Comparison of ENCODE assay signal across 9 cellular contexts in the genomic region with DNA sequence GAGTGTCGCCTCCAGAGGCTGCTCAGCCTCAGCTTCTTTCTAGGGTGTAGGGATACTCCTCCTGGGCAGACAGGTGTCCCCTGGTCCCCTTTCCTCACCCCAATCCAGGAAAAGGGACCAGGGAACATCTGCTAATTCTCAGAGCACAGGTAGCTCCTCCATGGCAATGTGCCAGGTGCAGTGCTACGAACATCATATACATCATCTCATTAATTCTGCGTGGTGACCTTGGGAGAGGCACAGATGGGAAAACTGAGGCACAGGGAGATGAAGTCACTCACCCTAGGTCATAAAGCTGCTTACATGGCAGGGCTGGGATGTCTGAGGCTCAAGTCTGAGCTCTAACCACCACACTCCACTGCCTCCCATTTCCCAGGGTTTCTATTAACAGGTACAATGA. TPM values are rescaled to one million over a fixed set of nuclear protein-coding genes. Genes with fewer than 3 reads are reported as not detected.
A peak's percentile ranks its signal among the peaks of the same experiment; 100 is the strongest.
DNase-seq lines count a peak whose midpoint lies in the region; ATAC-seq and TF ChIP-seq lines count a peak whose summit lies in the region.
"Had no signal": no experiment of that assay in that cellular context is flagged by ENCODE, and none has a peak within 500 bp of the region (broad histone marks: within the 10 kb centered on the region; RNA-seq: fewer than 3 reads in every experiment).

No MANE protein-coding gene starts in this region.

- H3K27ac ChIP-seq in PC-9 (no peak overlapping the region), right cardiac atrium (ENCODE audit: low read length) (peak overlapping the region; percentile 77), smooth muscle cell (ENCODE audit: low read depth) (peak overlapping the region; percentile 94)

- H3K4me3 ChIP-seq in GM12865 (ENCODE audit: low read depth, low read length) (peak overlapping the region; percentile 69), PC-9 (no peak overlapping the region), right cardiac atrium (ENCODE audit: low read length) (no peak overlapping the region), smooth muscle cell (no peak overlapping the region)

- H3K27me3 ChIP-seq in PC-9 (ENCODE audit: insufficient read depth, low read depth) (no peaks in the 10 kb centered on the region), right cardiac atrium (ENCODE audit: control insufficient read depth, insufficient read depth) (no peaks in the 10 kb centered on the region), smooth muscle cell (ENCODE audit: low read depth) (no peaks in the 10 kb centered on the region)

- intact Hi-C loops in PC-9 (cut with micrococcal nuclease; ENCODE audit: unreplicated experiment) = loop anchor here (1.0 to 2.0 kb wide), 2 partner anchors 12 to 17 kb away; partner anchors contain the start of gene HDAC5
- intact Hi-C loops in right cardiac atrium (cut with DNase I) = loop anchor here in 1 of 4 donors (10.0 kb wide), 1 partner anchor 97 kb away; the partner anchor contains the start of gene TMEM101

- H4K20me1 ChIP-seq in PC-9 (ENCODE audit: insufficient read depth) (peaks cover 4% of the 10 kb centered on the region; the same call in 1 of the 2 replicates), smooth muscle cell (ENCODE audit: low read depth) (peaks cover 59% of the 10 kb centered on the region)

- no peak for TF ChIP-seq CTCF in GM12865 (IDR thresholded peaks at IDR 0.05; ENCODE audit: insufficient read depth, low read depth, low read length, missing control alignments)
- no peak for TF ChIP-seq CTCF in PC-9 (conservative IDR thresholded peaks at IDR 0.05)
- no peak for TF ChIP-seq CTCF in smooth muscle cell (IDR thresholded peaks at IDR 0.05; ENCODE audit: borderline replicate concordance, insufficient read depth, poor library complexity, severe bottlenecking)

- H3K9me3 ChIP-seq in PC-9 (ENCODE audit: insufficient read depth, low read depth) = no peaks in the 10 kb centered on the region
- H3K9me3 ChIP-seq in right cardiac atrium (ENCODE audit: control insufficient read depth, low read length) = no peaks in the 10 kb centered on the region
- no peaks in the 10 kb centered on the region for H3K9me3 ChIP-seq in smooth muscle cell (replicated peaks; ENCODE audit: low read depth)

- WGBS in right cardiac atrium = 64% methylated on average over 3 of the region's 3 CpGs
- 98% methylated on average over 3 of the region's 3 CpGs for whole genome bisulfite sequencing in smooth muscle cell (ENCODE audit: low lambda C conversion rate)

- H2AFZ ChIP-seq in PC-9 = no peak overlapping the region
- H2AFZ ChIP-seq in smooth muscle cell (ENCODE audit: low read depth) = no peak overlapping the region

- CTCF ChIA-PET in PC-9 (lab: Charles Lee) = interaction anchor here (0.5 to 0.6 kb wide), 2 partner anchors 12 to 29 kb away, joined by 3 to 5 read pairs; partner anchors contain the start of gene HDAC5

- H3F3A ChIP-seq in PC-9 (ENCODE audit: insufficient read depth, low read depth) (peaks cover 8% of the 10 kb centered on the region; the same call in 1 of the 2 replicates), smooth muscle cell (ENCODE audit: low read depth) (no peaks in the 10 kb centered on the region)

- BruUV-seq in PC-9 (replicated peaks; lab: Mats Ljungman, UMichigan) = no TSS peak

- POLR2A ChIA-PET in PC-9 (lab: Charles Lee; ENCODE audit: unreplicated experiment) = no interaction called here

- DNase-seq in GM12865 (ENCODE audit: low read depth) = no peak
- no peak for DNase-seq in PC-9
- DNase-seq in right cardiac atrium = no peak
- DNase-seq in smooth muscle cell (lab: John Stamatoyannopoulos, UW; ENCODE audit: unreplicated experiment) = no peak
- DNase-seq in SHP77 treated with DMSO at 0.1 percent for 48 hours (lab: John Stamatoyannopoulos, UW) = no peak
- no peak for DNase-seq in UCSD-AML1 (lab: John Stamatoyannopoulos, UW; ENCODE audit: unreplicated experiment)
- no peak for DNase-seq in NCI-H2227 (lab: John Stamatoyannopoulos, UW; ENCODE audit: unreplicated experiment)

- H3K4me1 ChIP-seq in PC-9 (replicated peaks; ENCODE audit: insufficient read depth) (peaks cover 47% of the 10 kb centered on the region), right cardiac atrium (ENCODE audit: control insufficient read depth, insufficient read depth, low read length) (peaks cover 47% of the 10 kb centered on the region), smooth muscle cell (ENCODE audit: low read depth) (peaks cover 25% of the 10 kb centered on the region)

- no peaks in the 10 kb centered on the region for H3K9me2 ChIP-seq in PC-9 (ENCODE audit: insufficient read depth)

- no peak overlapping the region for H3K9ac ChIP-seq in smooth muscle cell (ENCODE audit: low read depth)

- H3K4me2 ChIP-seq in PC-9 (peak overlapping the region; percentile 71; the same call in 1 of the 2 replicates), smooth muscle cell (no peak overlapping the region)

- no peak for ATAC-seq in right cardiac atrium
- no peak for ATAC-seq in HG02798 (IDR thresholded peaks at IDR 0.05; ENCODE audit: poor library complexity, unreplicated experiment)

- H3K36me3 ChIP-seq in PC-9 (ENCODE audit: low read depth) = no peaks in the 10 kb centered on the region
- no peaks in the 10 kb centered on the region for H3K36me3 ChIP-seq in smooth muscle cell (ENCODE audit: low read depth)

- H3K79me2 ChIP-seq in PC-9 (ENCODE audit: low read depth) (no peaks in the 10 kb centered on the region), smooth muscle cell (ENCODE audit: low read depth) (peaks cover 23% of the 10 kb centered on the region)

RNA-seq across cellular contexts. Expression of gene HDAC5, which starts 11.7 kb away (rescaled TPM):
- total RNA-seq in PC-9 (2021) (24.0 and 40.5 TPM in 2 replicates), right cardiac atrium (10 to 100 TPM; 47.9 to 89.2 (median 74.4) TPM), smooth muscle cell (48.7 and 65.3 TPM in 2 replicates)
- polyA plus RNA-seq in right cardiac atrium (72.4 TPM), smooth muscle cell (51.6 and 52.6 TPM in 2 replicates)

RNA-seq across cellular contexts. Expression of gene HROB, which starts 30.0 kb away (rescaled TPM):
- total RNA-seq in PC-9 (2021) = 14.5 and 15.7 TPM in 2 replicates
- 1 to 10 TPM in 1 of 4 donors, under 1 TPM in 3; 0.47 to 1.4 (median 0.76) TPM for total RNA-seq in right cardiac atrium
- polyA plus RNA-seq in right cardiac atrium = 0.38 TPM
- 1.9 and 3.1 TPM in 2 replicates for total RNA-seq in smooth muscle cell
- polyA plus RNA-seq in smooth muscle cell = 3.7 and 4.6 TPM in 2 replicates

RNA-seq across cellular contexts. Expression of gene G6PC3, which starts 41.2 kb away (rescaled TPM):
- total RNA-seq in PC-9 (2021) (69.3 and 70.9 TPM in 2 replicates), right cardiac atrium (10 to 100 TPM; 31.9 to 46.9 (median 38.5) TPM), smooth muscle cell (32.1 and 40.2 TPM in 2 replicates)
- polyA plus RNA-seq in right cardiac atrium (71.4 TPM), smooth muscle cell (103 TPM in 2 replicates)

RNA-seq across cellular contexts. Expression of gene LSM12, which starts 45.3 kb away (rescaled TPM):
- total RNA-seq in PC-9 (2021) (60.9 and 62.7 TPM in 2 replicates), right cardiac atrium (10 to 100 TPM; 44.5 to 54.9 (median 49.3) TPM), smooth muscle cell (42.3 and 51.8 TPM in 2 replicates)
- polyA plus RNA-seq in right cardiac atrium (35.0 TPM), smooth muscle cell (52.0 and 66.3 TPM in 2 replicates)

RNA-seq across cellular contexts. Expression of gene ASB16, which starts 58.7 kb away (rescaled TPM):
- total RNA-seq in PC-9 (2021) (not detected in 2 replicates), right cardiac atrium (10 to 100 TPM in 2 of 4 donors, 1 to 10 TPM in 2; 5.3 to 11.3 (median 9.7) TPM), smooth muscle cell (0.09 TPM in 1 of 2 replicates, not detected in the other)
- polyA plus RNA-seq in right cardiac atrium (5.4 TPM), smooth muscle cell (0.28 and 0.35 TPM in 2 replicates)
- total RNA-seq: fibroblast of villous mesenchyme had no signal
